ENCODE assay signal across 8 cellular contexts in genomic region chrX:123964155-123964554, GRCh38. TPM values are rescaled to one million over a fixed set of nuclear protein-coding genes. Genes with fewer than 3 reads are reported as not detected.
DNase-seq lines count a peak whose midpoint lies in the region; ATAC-seq, FAIRE-seq and TF ChIP-seq lines count a peak whose summit lies in the region.

No MANE protein-coding gene starts in this region.

- peak; percentile 18 for FAIRE-seq in endometrium (lab: Jason Lieb, UNC)
- FAIRE-seq in GM12892 (lab: Jason Lieb, UNC), result no peak

- H3K4me3 ChIP-seq in OCI-LY3 (ENCODE audit: low read length), result peak overlapping the region; percentile 98
- peak overlapping the region; percentile 84 for H3K4me3 ChIP-seq in parathyroid adenoma (ENCODE audit: low read depth, low read length)

- peaks cover 22% of the 10 kb centered on the region for H3K4me1 ChIP-seq in OCI-LY3 (ENCODE audit: low read length)
- peaks cover 3% of the 10 kb centered on the region for H3K4me1 ChIP-seq in parathyroid adenoma

- no peak for ATAC-seq in GM19324 (IDR thresholded peaks at IDR 0.05; ENCODE audit: low FRiP score, unreplicated experiment)

- no peaks in the 10 kb centered on the region for H3K27me3 ChIP-seq in OCI-LY3 (ENCODE audit: low read depth, low read length)
- no peaks in the 10 kb centered on the region for H3K27me3 ChIP-seq in parathyroid adenoma (ENCODE audit: control insufficient read depth, insufficient read depth, low read length)

- DNase-seq in GF-D8 (lab: John Stamatoyannopoulos, UW), result peak; percentile 46
- no peak for DNase-seq in A172 (ENCODE audit: low spot score)
- no peak for DNase-seq in GM12892 (ENCODE audit: insufficient read length)
- DNase-seq in NCI-H187 (lab: John Stamatoyannopoulos, UW), result no peak

- H3K4me2 ChIP-seq in OCI-LY3 (ENCODE audit: low read length) (peak overlapping the region; percentile 88), parathyroid adenoma (ENCODE audit: low read length) (peak overlapping the region; percentile 57)

- H4K20me1 ChIP-seq in OCI-LY3 (ENCODE audit: insufficient read depth, low read length), result peaks cover 59% of the 10 kb centered on the region

- no peak for TF ChIP-seq CTCF in OCI-LY3 (IDR thresholded peaks at IDR 0.05; ENCODE audit: low read depth, low read length)
- no peak for TF ChIP-seq CTCF in parathyroid adenoma (IDR thresholded peaks at IDR 0.05)

- H2AFZ ChIP-seq in OCI-LY3 (ENCODE audit: low read depth, low read length), result no peak overlapping the region
- H2AFZ ChIP-seq in parathyroid adenoma, result no peak overlapping the region

- H3K9ac ChIP-seq in OCI-LY3 (ENCODE audit: low read length) (peak overlapping the region; percentile 97; the same call in 1 of the 2 replicates), parathyroid adenoma (no peak overlapping the region)

- H3K9me3 ChIP-seq in OCI-LY3 (ENCODE audit: insufficient read depth, low read length) (no peaks in the 10 kb centered on the region), parathyroid adenoma (ENCODE audit: control insufficient read depth, low read length) (no peaks in the 10 kb centered on the region)

- peaks cover 92% of the 10 kb centered on the region for H3K79me2 ChIP-seq in OCI-LY3 (ENCODE audit: low read length)
- peaks cover 28% of the 10 kb centered on the region for H3K79me2 ChIP-seq in parathyroid adenoma

- TF ChIP-seq POLR2A in GM12892 (IDR thresholded peaks at IDR 0.05; ENCODE audit: low read depth, low read length), result no peak

- H3K36me3 ChIP-seq in OCI-LY3 (replicated peaks; ENCODE audit: low read depth, low read length) (peaks cover 2% of the 10 kb centered on the region), parathyroid adenoma (ENCODE audit: control insufficient read depth, insufficient read depth, low read length) (no peaks in the 10 kb centered on the region)

- H3K27ac ChIP-seq in OCI-LY3 (ENCODE audit: low read length) (no peak overlapping the region), parathyroid adenoma (peak overlapping the region; percentile 24)

RNA-seq across cellular contexts. Expression of gene STAG2, which starts 2.6 kb away (rescaled TPM):
- 40.9 and 42.8 TPM in 2 replicates for total RNA-seq in A172 (2014; rRNA removed; shearing (Covaris generic))
- polyA plus RNA-seq in GM12892 (2012; ENCODE audit: missing spikeins), result 46.4 TPM
